ENCODE assay signal across 17 cellular contexts in genomic region chr12:109621271-109621671, GRCh38. TPM values are rescaled to one million over a fixed set of nuclear protein-coding genes. Genes with fewer than 3 reads are reported as not detected.
DNase-seq lines count a peak whose midpoint lies in the region.
"Had no signal": no experiment of that assay in that cellular context is flagged by ENCODE, and none has a peak within 500 bp of the region (broad histone marks: within the 10 kb centered on the region; RNA-seq: fewer than 3 reads in every experiment).

No MANE protein-coding gene starts in this region.

- peak overlapping the region; percentile 72 for H3K27ac ChIP-seq in temporal lobe (ENCODE audit: low read depth, low read length)
- H3K27ac ChIP-seq: gastrocnemius medialis, right atrium auricular region, testis had no signal

- DNase-seq in NCI-H345 treated with DMSO at 0.1 percent for 48 hours (lab: John Stamatoyannopoulos, UW; ENCODE audit: unreplicated experiment), result peak; percentile 14
- DNase-seq in NCI-H345 (lab: John Stamatoyannopoulos, UW), result no peak
- peak; percentile 23 for DNase-seq in NCI-H2196 treated with DMSO at 0.1 percent for 48 hours (lab: John Stamatoyannopoulos, UW; ENCODE audit: unreplicated experiment)
- peak; percentile 69 for DNase-seq in fibroblast of gingiva (ENCODE audit: low read depth)
- no peak for DNase-seq in NCI-H82 (lab: John Stamatoyannopoulos, UW)
- DNase-seq in islet precursor cell, result no peak
- no peak for DNase-seq in NCI-H526 (lab: John Stamatoyannopoulos, UW)
- DNase-seq: activated CD4-positive, CD25-positive, alpha-beta regulatory T cell; activated effector memory CD4-positive, alpha-beta T cell treated with anti-CD3 and anti-CD28 coated beads, Interleukin-2, amount 50 U/mL, for 16 hours; dermis blood vessel endothelial cell; gastrocnemius medialis; H9; NCI-H524; RPMI8226; testis had no signal

RNA-seq across cellular contexts. Expression of gene MVK, which starts 47.7 kb away (rescaled TPM):
- total RNA-seq in temporal lobe, result 9.3 TPM

RNA-seq across cellular contexts. Expression of gene MMAB, which starts 48.0 kb away (rescaled TPM):
- total RNA-seq in temporal lobe, result 11.1 TPM

Comparison
In these comparisons a context has a peak if more than half of its experiments do, and no peak if none do; other contexts are left out.
1. DNase-seq: peak in NCI-H345 treated with DMSO at 0.1 percent for 48 hours (single experiment), NCI-H2196 treated with DMSO at 0.1 percent for 48 hours (single experiment) and fibroblast of gingiva (single experiment); none in NCI-H345 (single experiment), NCI-H82 (single experiment), islet precursor cell (single experiment) and NCI-H526 (0 of 2).